Comparison of ENCODE assay signal across 17 cellular contexts in the genomic region with DNA sequence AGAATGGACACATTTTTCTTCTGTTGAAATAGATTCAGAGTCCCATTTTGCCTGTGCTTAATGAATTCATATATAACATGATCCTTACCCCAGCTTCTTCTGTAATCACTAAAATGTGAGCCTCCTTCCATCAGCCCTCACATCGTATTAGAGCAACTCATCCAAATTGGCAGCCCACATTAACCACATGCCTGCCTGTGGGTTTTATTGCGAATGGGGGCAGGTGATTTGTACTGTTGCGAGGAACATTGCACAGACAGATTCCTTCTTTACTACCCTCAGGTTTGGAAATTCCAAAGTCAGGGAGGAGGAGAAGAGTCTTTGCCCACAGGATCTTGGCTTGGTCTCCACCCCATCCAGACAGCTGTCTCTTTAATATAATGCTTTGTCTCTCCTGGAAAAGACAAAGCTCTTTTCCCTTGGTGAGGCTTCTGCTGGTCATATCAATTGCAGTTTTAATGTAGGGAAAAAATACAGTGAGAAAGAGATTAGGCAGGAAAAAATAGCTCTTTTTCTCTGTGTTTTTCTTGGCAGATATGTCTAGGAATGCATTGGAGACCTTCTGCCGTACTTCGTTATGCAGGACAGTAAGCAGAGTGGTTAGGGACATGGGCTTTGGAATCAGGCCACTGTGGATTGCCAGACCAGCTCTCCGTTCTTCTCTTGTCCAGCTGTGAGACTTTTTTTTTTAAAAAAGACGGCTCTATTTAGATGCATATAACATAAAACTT.
DNase-seq lines count a peak whose midpoint lies in the region; ATAC-seq and TF ChIP-seq lines count a peak whose summit lies in the region.
"Had no signal": no experiment of that assay in that cellular context is flagged by ENCODE, and none has a peak within 500 bp of the region (broad histone marks: within the 10 kb centered on the region; RNA-seq: fewer than 3 reads in every experiment).

No MANE protein-coding gene starts in this region.

- in situ Hi-C loops in astrocyte of the spinal cord (cut with HindIII; ENCODE audit: low sequenced_read_pairs), result no loop called here

- TF ChIP-seq CTCF in astrocyte of the spinal cord (IDR thresholded peaks at IDR 0.05; ENCODE audit: low read depth, low read length), result no peak

- no peak overlapping the region for H3K4me3 ChIP-seq in astrocyte of the spinal cord (ENCODE audit: low read depth, low read length)
- H3K4me3 ChIP-seq: HAP-1, right atrium auricular region had no signal

- DNase-seq in H4 (ENCODE audit: low spot score) (peak; percentile 47), astrocyte of the spinal cord (ENCODE audit: low read depth, low spot score) (peak; percentile 87), glomerular visceral epithelial cell (ENCODE audit: extremely low spot score) (peak; percentile 89), NCI-H2081 (lab: John Stamatoyannopoulos, UW) (no peak), GDM1 (lab: John Stamatoyannopoulos, UW) (no peak), NCI-H2227 treated with DMSO at 0.1 percent for 48 hours (lab: John Stamatoyannopoulos, UW) (no peak)
- DNase-seq: activated naive CD4-positive, alpha-beta T cell treated with anti-CD3 and anti-CD28 coated beads for 36 hours; central memory CD4-positive, alpha-beta T cell; naive thymus-derived CD8-positive, alpha-beta T cell; NCI-H1417 treated with DMSO at 0.1 percent for 48 hours; NCI-H446 treated with DMSO at 0.1 percent for 48 hours; stimulated activated CD4-positive, alpha-beta T cell treated with anti-CD3 and anti-CD28 coated beads, Interleukin-4, amount 100 ng/mL, for 1 hour; WERI-Rb-1 had no signal

- no peak for ATAC-seq in GM21529 (IDR thresholded peaks at IDR 0.05; ENCODE audit: unreplicated experiment)
- ATAC-seq: left lobe of liver; naive thymus-derived CD8-positive, alpha-beta T cell had no signal

Comparison
In these comparisons a context has a peak if more than half of its experiments do, and no peak if none do; other contexts are left out.
1. DNase-seq: peak in H4 (single experiment), astrocyte of the spinal cord (single experiment) and glomerular visceral epithelial cell (single experiment); none in NCI-H2081 (0 of 2), GDM1 (single experiment) and NCI-H2227 treated with DMSO at 0.1 percent for 48 hours (single experiment).